19 cellular contexts compared by ENCODE assay signal in the genomic region with DNA sequence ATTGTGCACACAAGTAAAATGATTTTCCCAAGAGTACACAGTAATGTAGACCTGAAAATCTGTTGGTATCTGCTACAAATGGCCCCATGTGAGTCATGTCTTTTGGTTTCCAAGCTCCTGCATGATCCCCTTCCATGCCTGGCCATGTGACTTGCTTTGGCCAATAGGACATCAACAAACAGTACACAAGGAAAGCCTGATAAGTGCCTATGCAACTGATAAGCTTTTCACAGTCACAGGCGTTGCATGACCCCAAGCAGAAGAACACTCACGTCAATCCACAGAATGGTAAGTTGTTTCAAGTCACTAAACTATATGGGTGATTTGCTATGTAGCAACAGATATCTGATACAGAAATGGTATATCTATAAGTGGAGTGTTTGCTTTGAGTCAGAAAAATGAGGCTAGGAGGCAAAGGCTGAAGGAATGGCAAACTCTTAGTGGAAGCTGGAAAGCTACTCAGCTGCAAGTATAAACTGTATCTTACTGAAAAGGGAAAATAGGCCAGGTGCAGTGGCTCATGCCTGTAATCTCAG.
A peak's percentile ranks its signal among the peaks of the same experiment; 100 is the strongest.
DNase-seq lines count a peak whose midpoint lies in the region; ATAC-seq and TF ChIP-seq lines count a peak whose summit lies in the region.
"Had no signal": no experiment of that assay in that cellular context is flagged by ENCODE, and none has a peak within 500 bp of the region (broad histone marks: within the 10 kb centered on the region; RNA-seq: fewer than 3 reads in every experiment).

No MANE protein-coding gene starts in this region.

- intact Hi-C loops in heart left ventricle (cut with DNase I) = no loop called here

- no peaks in the 10 kb centered on the region for H3K9me3 ChIP-seq in heart left ventricle
- no peaks in the 10 kb centered on the region for H3K9me3 ChIP-seq in right atrium auricular region
- H3K9me3 ChIP-seq: gastroesophageal sphincter had no signal

- no peaks in the 10 kb centered on the region for H3K9me3 Mint-ChIP-seq in type B pancreatic cell
- H3K9me3 Mint-ChIP-seq in stimulated activated effector memory CD8-positive, alpha-beta T cell treated with anti-CD3 and anti-CD28 coated beads, Interleukin-12 subunit alpha, Interleukin-12 subunit beta, amount 100 ng/mL, for 72 hours = no peaks in the 10 kb centered on the region
- H3K9me3 Mint-ChIP-seq: activated naive CD4-positive, alpha-beta T cell treated with anti-CD3 and anti-CD28 coated beads for 36 hours; effector memory CD8-positive, alpha-beta T cell; immature natural killer cell; mesothelial cell of epicardium had no signal

- H3K27me3 ChIP-seq in heart left ventricle = no peaks in the 10 kb centered on the region
- no peaks in the 10 kb centered on the region for H3K27me3 ChIP-seq in right atrium auricular region
- H3K27me3 ChIP-seq: gastroesophageal sphincter had no signal

- peaks cover 4% of the 10 kb centered on the region for H3K36me3 Mint-ChIP-seq in type B pancreatic cell
- H3K36me3 Mint-ChIP-seq in stimulated activated effector memory CD8-positive, alpha-beta T cell treated with anti-CD3 and anti-CD28 coated beads, Interleukin-12 subunit alpha, Interleukin-12 subunit beta, amount 100 ng/mL, for 72 hours = no peaks in the 10 kb centered on the region
- H3K36me3 Mint-ChIP-seq: mesothelial cell of epicardium had no signal

- peak; percentile 55 to 95 (median 74) for ATAC-seq in heart left ventricle
- no peak for ATAC-seq in stimulated activated effector memory CD8-positive, alpha-beta T cell treated with anti-CD3 and anti-CD28 coated beads, Interleukin-12 subunit alpha, Interleukin-12 subunit beta, amount 100 ng/mL, for 72 hours
- ATAC-seq: activated CD4-positive, CD25-positive, alpha-beta regulatory T cell treated with anti-CD3 and anti-CD28 coated beads, Interleukin-2, amount 50 U/mL, for 24 hours; effector memory CD8-positive, alpha-beta T cell; gastroesophageal sphincter had no signal

- peak overlapping the region; percentile 16 for H3K27ac Mint-ChIP-seq in type B pancreatic cell
- no peak overlapping the region for H3K27ac Mint-ChIP-seq in stimulated activated effector memory CD8-positive, alpha-beta T cell treated with anti-CD3 and anti-CD28 coated beads, Interleukin-12 subunit alpha, Interleukin-12 subunit beta, amount 100 ng/mL, for 72 hours
- H3K27ac Mint-ChIP-seq: activated naive CD4-positive, alpha-beta T cell treated with anti-CD3 and anti-CD28 coated beads for 36 hours; effector memory CD8-positive, alpha-beta T cell; mesothelial cell of epicardium had no signal

- H3K27me3 Mint-ChIP-seq in type B pancreatic cell = no peaks in the 10 kb centered on the region
- H3K27me3 Mint-ChIP-seq: effector memory CD8-positive, alpha-beta T cell had no signal

- H3K36me3 ChIP-seq in heart left ventricle (peaks cover 0 to 12% (median 0%) of the 10 kb centered on the region in 9 donors), right atrium auricular region (no peaks in the 10 kb centered on the region)

- H3K4me1 Mint-ChIP-seq in type B pancreatic cell (ENCODE audit: unreplicated experiment) = no peaks in the 10 kb centered on the region
- H3K4me1 Mint-ChIP-seq in stimulated activated effector memory CD8-positive, alpha-beta T cell treated with anti-CD3 and anti-CD28 coated beads, Interleukin-12 subunit alpha, Interleukin-12 subunit beta, amount 100 ng/mL, for 72 hours = no peaks in the 10 kb centered on the region
- H3K4me1 Mint-ChIP-seq: mesothelial cell of epicardium had no signal

- POLR2A ChIA-PET in RWPE1 (lab: Yijun Ruan, JAX; ENCODE audit: low non-redundant PET) = no interaction called here

- H3K4me1 ChIP-seq in heart left ventricle = peaks cover 0 to 7% (median 0%) of the 10 kb centered on the region in 12 donors
- no peaks in the 10 kb centered on the region for H3K4me1 ChIP-seq in right atrium auricular region
- H3K4me1 ChIP-seq: gastroesophageal sphincter had no signal

- DNase-seq in heart left ventricle (peak in 1 of 5 donors; percentile 33), right atrium auricular region (ENCODE audit: low spot score) (no peak), RWPE1 (ENCODE audit: low spot score) (peak; percentile 5), fibroblast of pulmonary artery (ENCODE audit: low read depth) (peak; percentile 7), type B pancreatic cell (ENCODE audit: extremely low spot score, unreplicated experiment) (no peak), MV-4-11 (lab: John Stamatoyannopoulos, UW) (no peak)
- no peak for DNase-seq in stimulated activated naive CD4-positive, alpha-beta T cell (lab: John Stamatoyannopoulos, UW)
- no peak for DNase-seq in stimulated activated effector memory CD8-positive, alpha-beta T cell treated with anti-CD3 and anti-CD28 coated beads, Interleukin-12 subunit alpha, Interleukin-12 subunit beta, amount 100 ng/mL, for 72 hours (ENCODE audit: low spot score in 2 of 2)
- DNase-seq: activated CD8-positive, alpha-beta memory T cell treated with anti-CD3 and anti-CD28 coated beads, Interleukin-2, amount 50 U/mL, for 4 hours; activated naive CD4-positive, alpha-beta T cell treated with anti-CD3 and anti-CD28 coated beads for 36 hours; caudate nucleus; effector memory CD8-positive, alpha-beta T cell; immature natural killer cell; stimulated activated CD4-positive, alpha-beta T cell treated with anti-CD3 and anti-CD28 coated beads, Interleukin-12 subunit alpha, Interleukin-12 subunit beta, amount 100 ng/mL, for 4 hours; SW 1271 had no signal

- H3K4me3 Mint-ChIP-seq in type B pancreatic cell = no peak overlapping the region
- no peak overlapping the region for H3K4me3 Mint-ChIP-seq in stimulated activated effector memory CD8-positive, alpha-beta T cell treated with anti-CD3 and anti-CD28 coated beads, Interleukin-12 subunit alpha, Interleukin-12 subunit beta, amount 100 ng/mL, for 72 hours
- H3K4me3 Mint-ChIP-seq: activated naive CD4-positive, alpha-beta T cell treated with anti-CD3 and anti-CD28 coated beads for 36 hours; effector memory CD8-positive, alpha-beta T cell; immature natural killer cell; mesothelial cell of epicardium had no signal

- no peak for TF ChIP-seq CTCF in heart left ventricle (IDR thresholded peaks at IDR 0.05)
- no peak for TF ChIP-seq CTCF in right atrium auricular region (IDR thresholded peaks at IDR 0.05)
- TF ChIP-seq CTCF in RWPE1 (conservative IDR thresholded peaks at IDR 0.05; ENCODE audit: low read depth) = no peak
- no peak for TF ChIP-seq CTCF in fibroblast of pulmonary artery (IDR thresholded peaks at IDR 0.05; ENCODE audit: low read length, missing control alignments)
- no peak for TF ChIP-seq CTCF in type B pancreatic cell (conservative IDR thresholded peaks at IDR 0.05)

- CTCF ChIA-PET in RWPE1 (lab: Yijun Ruan, JAX) = no interaction called here

- H3K4me3 ChIP-seq in heart left ventricle (no peak overlapping the region), right atrium auricular region (no peak overlapping the region), fibroblast of pulmonary artery (replicated peaks; ENCODE audit: low read depth, low read length) (no peak overlapping the region)
- H3K4me3 ChIP-seq: gastroesophageal sphincter had no signal

- 54 to 64% (median 55%) methylated on average over 2 of the region's 2 CpGs for WGBS in heart left ventricle, 4 donors

- no peak for TF ChIP-seq POLR2A in heart left ventricle (IDR thresholded peaks at IDR 0.05)

- H3K27ac ChIP-seq in heart left ventricle = no peak overlapping the region
- H3K27ac ChIP-seq in right atrium auricular region = no peak overlapping the region
- H3K27ac ChIP-seq in RWPE1 = no peak overlapping the region
- H3K27ac ChIP-seq: gastroesophageal sphincter, HL-60 had no signal

Comparison
In these comparisons a context has a peak if more than half of its experiments do, and no peak if none do; other contexts are left out.
1. DNase-seq: peak in RWPE1 (single experiment) and fibroblast of pulmonary artery (single experiment); none in right atrium auricular region (single experiment), type B pancreatic cell (single experiment), MV-4-11 (single experiment), stimulated activated naive CD4-positive, alpha-beta T cell (0 of 6) and stimulated activated effector memory CD8-positive, alpha-beta T cell treated with anti-CD3 and anti-CD28 coated beads, Interleukin-12 subunit alpha, Interleukin-12 subunit beta, amount 100 ng/mL, for 72 hours (0 of 2).